ENCODE assay signal across 1 cellular context in genomic region chr1:6613361-6614018, GRCh38.
TF ChIP-seq lines count a peak whose summit lies in the region.

PHF13 (plus strand) TSS chr1:6613731; CDS start chr1:6614067, 336 bp downstream.

TF ChIP-seq in K562, 482 proteins besides CTCF, POLR2A, EP300 and RAD21 (continued from another document and continues in another):
- TF ChIP-seq HCFC1 (IDR thresholded peaks at IDR 0.05; ENCODE audit: low read depth, low read length) = peak; percentile 97
- TF ChIP-seq ATF4 (CRISPR knock-in tag; IDR thresholded peaks at IDR 0.05) = 0 out of 2 replicates have a peak, but pooled peaks have one; percentile 39
- TF ChIP-seq TBP (optimal IDR thresholded peaks at IDR 0.05; ENCODE audit: low read depth, low read length) = peak; percentile 47
- no peak for TF ChIP-seq ESRRB (CRISPR knock-in tag; IDR thresholded peaks at IDR 0.05; ENCODE audit: borderline replicate concordance)
- TF ChIP-seq PCBP1 (IDR thresholded peaks at IDR 0.05; ENCODE audit: low read depth, low read length, poor library complexity, severe bottlenecking) = peak; percentile 91
- TF ChIP-seq, protein P1, sequence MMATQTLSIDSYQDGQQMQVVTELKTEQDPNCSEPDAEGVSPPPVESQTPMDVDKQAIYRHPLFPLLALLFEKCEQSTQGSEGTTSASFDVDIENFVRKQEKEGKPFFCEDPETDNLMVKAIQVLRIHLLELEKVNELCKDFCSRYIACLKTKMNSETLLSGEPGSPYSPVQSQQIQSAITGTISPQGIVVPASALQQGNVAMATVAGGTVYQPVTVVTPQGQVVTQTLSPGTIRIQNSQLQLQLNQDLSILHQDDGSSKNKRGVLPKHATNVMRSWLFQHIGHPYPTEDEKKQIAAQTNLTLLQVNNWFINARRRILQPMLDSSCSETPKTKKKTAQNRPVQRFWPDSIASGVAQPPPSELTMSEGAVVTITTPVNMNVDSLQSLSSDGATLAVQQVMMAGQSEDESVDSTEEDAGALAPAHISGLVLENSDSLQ (IDR thresholded peaks at IDR 0.05) = peak; percentile 14; the same call in 1 of the 2 replicates
- TF ChIP-seq TAF7 (tag; IDR thresholded peaks at IDR 0.05) = no peak
- TF ChIP-seq POLR3A (IDR thresholded peaks at IDR 0.05; ENCODE audit: borderline replicate concordance, extremely low read depth, insufficient read depth, insufficient read length) = no peak
- TF ChIP-seq CBFA2T2 (conservative IDR thresholded peaks at IDR 0.05) = no peak
- TF ChIP-seq HEY1 (CRISPR knock-in tag; IDR thresholded peaks at IDR 0.05; ENCODE audit: borderline replicate concordance) = no peak
- TF ChIP-seq ZC3H8 (IDR thresholded peaks at IDR 0.05) = no peak
- TF ChIP-seq POLR2B (IDR thresholded peaks at IDR 0.05; ENCODE audit: low read depth, partially characterized antibody) = peak; percentile 35
- no peak for TF ChIP-seq MTF1 (CRISPR knock-in tag; IDR thresholded peaks at IDR 0.05; ENCODE audit: borderline replicate concordance)
- TF ChIP-seq SP1 (CRISPR knock-in tag; IDR thresholded peaks at IDR 0.05) = peak; percentile 99
- TF ChIP-seq ZNF76 (CRISPR knock-in tag; IDR thresholded peaks at IDR 0.05; ENCODE audit: borderline replicate concordance) = no peak
- peak; percentile 89 for TF ChIP-seq RB1 (IDR thresholded peaks at IDR 0.05; ENCODE audit: low read depth)
- TF ChIP-seq JUN (IDR thresholded peaks at IDR 0.05; ENCODE audit: borderline replicate concordance, low read depth, low read length) = 0 out of 2 replicates have a peak, but pooled peaks have one; percentile 22
- no peak for TF ChIP-seq JUN (CRISPR knock-in tag; IDR thresholded peaks at IDR 0.05; ENCODE audit: borderline replicate concordance)
- peak; percentile 41; the same call in 1 of the 2 replicates for TF ChIP-seq PHF8 (IDR thresholded peaks at IDR 0.05; ENCODE audit: borderline replicate concordance, low read length)
- TF ChIP-seq ZNF263 (CRISPR knock-in tag; IDR thresholded peaks at IDR 0.05; ENCODE audit: borderline replicate concordance) = no peak
- peak; percentile 84; the same call in 1 of the 2 replicates for TF ChIP-seq GABPB1 (CRISPR knock-in tag; IDR thresholded peaks at IDR 0.05)
- no peak for TF ChIP-seq GTF2E2 (tag; IDR thresholded peaks at IDR 0.05)
- TF ChIP-seq VEZF1 (CRISPR knock-in tag; IDR thresholded peaks at IDR 0.05) = peak; percentile 98
- no peak for TF ChIP-seq CBFB (CRISPR knock-in tag; IDR thresholded peaks at IDR 0.05)
- peak; percentile 59 for TF ChIP-seq L3MBTL2 (IDR thresholded peaks at IDR 0.05)
- TF ChIP-seq, protein P2, sequence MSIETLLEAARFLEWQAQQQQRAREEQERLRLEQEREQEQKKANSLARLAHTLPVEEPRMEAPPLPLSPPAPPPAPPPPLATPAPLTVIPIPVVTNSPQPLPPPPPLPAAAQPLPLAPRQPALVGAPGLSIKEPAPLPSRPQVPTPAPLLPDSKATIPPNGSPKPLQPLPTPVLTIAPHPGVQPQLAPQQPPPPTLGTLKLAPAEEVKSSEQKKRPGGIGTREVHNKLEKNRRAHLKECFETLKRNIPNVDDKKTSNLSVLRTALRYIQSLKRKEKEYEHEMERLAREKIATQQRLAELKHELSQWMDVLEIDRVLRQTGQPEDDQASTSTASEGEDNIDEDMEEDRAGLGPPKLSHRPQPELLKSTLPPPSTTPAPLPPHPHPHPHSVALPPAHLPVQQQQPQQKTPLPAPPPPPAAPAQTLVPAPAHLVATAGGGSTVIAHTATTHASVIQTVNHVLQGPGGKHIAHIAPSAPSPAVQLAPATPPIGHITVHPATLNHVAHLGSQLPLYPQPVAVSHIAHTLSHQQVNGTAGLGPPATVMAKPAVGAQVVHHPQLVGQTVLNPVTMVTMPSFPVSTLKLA (conservative IDR thresholded peaks at IDR 0.05) = peak; percentile 82 to 94
- TF ChIP-seq HMGN3 (IDR thresholded peaks at IDR 0.05; ENCODE audit: borderline replicate concordance, extremely low read depth, insufficient read length, low read depth, low read length) = peak; percentile 94
- TF ChIP-seq POU5F1 (IDR thresholded peaks at IDR 0.05; ENCODE audit: borderline replicate concordance, low read depth, low read length, partially characterized antibody) = peak; percentile 84
- TF ChIP-seq ZNF165 (CRISPR knock-in tag; IDR thresholded peaks at IDR 0.05; ENCODE audit: borderline replicate concordance) = no peak
- TF ChIP-seq KAT7 (CRISPR knock-in tag; IDR thresholded peaks at IDR 0.05; ENCODE audit: borderline replicate concordance) = no peak
- TF ChIP-seq TFE3 (CRISPR knock-in tag; IDR thresholded peaks at IDR 0.05) = no peak
- TF ChIP-seq IRF1 (CRISPR knock-in tag; IDR thresholded peaks at IDR 0.05; ENCODE audit: borderline replicate concordance) = no peak
- no peak for TF ChIP-seq ZNF511 (CRISPR knock-in tag; IDR thresholded peaks at IDR 0.05)
- TF ChIP-seq, protein P3, sequence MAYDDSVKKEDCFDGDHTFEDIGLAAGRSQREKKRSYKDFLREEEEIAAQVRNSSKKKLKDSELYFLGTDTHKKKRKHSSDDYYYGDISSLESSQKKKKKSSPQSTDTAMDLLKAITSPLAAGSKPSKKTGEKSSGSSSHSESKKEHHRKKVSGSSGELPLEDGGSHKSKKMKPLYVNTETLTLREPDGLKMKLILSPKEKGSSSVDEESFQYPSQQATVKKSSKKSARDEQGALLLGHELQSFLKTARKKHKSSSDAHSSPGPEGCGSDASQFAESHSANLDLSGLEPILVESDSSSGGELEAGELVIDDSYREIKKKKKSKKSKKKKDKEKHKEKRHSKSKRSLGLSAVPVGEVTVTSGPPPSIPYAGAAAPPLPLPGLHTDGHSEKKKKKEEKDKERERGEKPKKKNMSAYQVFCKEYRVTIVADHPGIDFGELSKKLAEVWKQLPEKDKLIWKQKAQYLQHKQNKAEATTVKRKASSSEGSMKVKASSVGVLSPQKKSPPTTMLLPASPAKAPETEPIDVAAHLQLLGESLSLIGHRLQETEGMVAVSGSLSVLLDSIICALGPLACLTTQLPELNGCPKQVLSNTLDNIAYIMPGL (CRISPR knock-in tag; IDR thresholded peaks at IDR 0.05) = no peak
- TF ChIP-seq ZBTB9 (CRISPR knock-in tag; IDR thresholded peaks at IDR 0.05) = peak; percentile 81
- TF ChIP-seq ZC3H11A (IDR thresholded peaks at IDR 0.05; ENCODE audit: low read depth, low read length) = no peak
- TF ChIP-seq MYC (IDR thresholded peaks at IDR 0.05; ENCODE audit: low read depth, low read length) = peak; percentile 65; the same call in 1 of the 2 replicates
- no peak for TF ChIP-seq MYC (CRISPR knock-in tag; IDR thresholded peaks at IDR 0.05; ENCODE audit: borderline replicate concordance, low read depth)
- TF ChIP-seq RNF2 (IDR thresholded peaks at IDR 0.05) = peak; percentile 90
- TF ChIP-seq SREBF1 (IDR thresholded peaks at IDR 0.05; ENCODE audit: borderline replicate concordance, low read depth, low read length) = peak; percentile 87; the same call in 1 of the 2 replicates
- TF ChIP-seq ZNF699 (CRISPR knock-in tag; IDR thresholded peaks at IDR 0.05; ENCODE audit: insufficient replicate concordance) = no peak
- peak; percentile 32 for TF ChIP-seq FUS (optimal IDR thresholded peaks at IDR 0.05; ENCODE audit: low read depth, low read length)
- TF ChIP-seq ZNF175 (CRISPR knock-in tag; IDR thresholded peaks at IDR 0.05; ENCODE audit: low read depth) = peak; percentile 80; the same call in 1 of the 2 replicates
- TF ChIP-seq EP400 (IDR thresholded peaks at IDR 0.05) = peak; percentile 39; the same call in 1 of the 2 replicates
- TF ChIP-seq, protein P4, sequence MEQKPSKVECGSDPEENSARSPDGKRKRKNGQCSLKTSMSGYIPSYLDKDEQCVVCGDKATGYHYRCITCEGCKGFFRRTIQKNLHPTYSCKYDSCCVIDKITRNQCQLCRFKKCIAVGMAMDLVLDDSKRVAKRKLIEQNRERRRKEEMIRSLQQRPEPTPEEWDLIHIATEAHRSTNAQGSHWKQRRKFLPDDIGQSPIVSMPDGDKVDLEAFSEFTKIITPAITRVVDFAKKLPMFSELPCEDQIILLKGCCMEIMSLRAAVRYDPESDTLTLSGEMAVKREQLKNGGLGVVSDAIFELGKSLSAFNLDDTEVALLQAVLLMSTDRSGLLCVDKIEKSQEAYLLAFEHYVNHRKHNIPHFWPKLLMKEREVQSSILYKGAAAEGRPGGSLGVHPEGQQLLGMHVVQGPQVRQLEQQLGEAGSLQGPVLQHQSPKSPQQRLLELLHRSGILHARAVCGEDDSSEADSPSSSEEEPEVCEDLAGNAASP (IDR thresholded peaks at IDR 0.05) = no peak
- peak; percentile 58; the same call in 1 of the 2 replicates for TF ChIP-seq FOSL1 (tag; conservative IDR thresholded peaks at IDR 0.05)
- TF ChIP-seq ZNF785 (CRISPR knock-in tag; IDR thresholded peaks at IDR 0.05) = no peak
- TF ChIP-seq ZNF584 (CRISPR knock-in tag; IDR thresholded peaks at IDR 0.05; ENCODE audit: low read depth) = 0 out of 2 replicates have a peak, but pooled peaks have one; percentile 72
- peak; percentile 80 for TF ChIP-seq MAX (CRISPR knock-in tag; IDR thresholded peaks at IDR 0.05)
- peak; percentile 40 for TF ChIP-seq JUND (IDR thresholded peaks at IDR 0.05; ENCODE audit: borderline replicate concordance, low read depth, low read length)
- TF ChIP-seq JUND (tag; IDR thresholded peaks at IDR 0.05; ENCODE audit: borderline replicate concordance, low read depth, low read length) = no peak; the same call in 2 of the 3 replicates
